ENCODE assay signal across 8 cellular contexts in genomic region chr10:100267237-100268104, GRCh38. TPM values are rescaled to one million over a fixed set of nuclear protein-coding genes. Genes with fewer than 3 reads are reported as not detected.
DNase-seq lines count a peak whose midpoint lies in the region; ATAC-seq, FAIRE-seq and TF ChIP-seq lines count a peak whose summit lies in the region.

Gene CWF19L1 (minus strand): TSS chr10:100267638. CDS start chr10:100267593, 45 bp downstream.

- no peaks in the 10 kb centered on the region for H3K36me3 ChIP-seq in kidney (ENCODE audit: control insufficient read depth in 1 of 2, insufficient read depth in 2 of 2, low read length in 2 of 2)

- peak within 1 kb of the TSS; percentile 87 for H3K27ac ChIP-seq in 22Rv1
- peak within 1 kb of the TSS; percentile 39 to 82 for H3K27ac ChIP-seq in kidney (ENCODE audit: low read depth in 2 of 2, low read length in 2 of 2)

- FAIRE-seq in kidney (lab: Jason Lieb, UNC), result peak; percentile 55

- intact Hi-C loops in kidney (cut with DNase I), result no loop called here

- peak within 1 kb of the TSS; percentile 91 to 99 for H3K4me3 ChIP-seq in kidney (ENCODE audit: low read length in 2 of 2)

- H3K9me3 ChIP-seq in kidney (ENCODE audit: control insufficient read depth in 1 of 2, low read length in 2 of 2), result no peaks in the 10 kb centered on the region

- H3K4me1 ChIP-seq in kidney (ENCODE audit: control insufficient read depth in 1 of 2, insufficient read depth in 1 of 2, low read depth in 1 of 2, low read length in 2 of 2), result no peaks in the 10 kb centered on the region

- H3K9ac ChIP-seq in kidney (ENCODE audit: low read length in 2 of 2), result peak within 1 kb of the TSS; percentile 79 to 95

- ATAC-seq in GM18517 (IDR thresholded peaks at IDR 0.05; ENCODE audit: unreplicated experiment) (peak; percentile 70), HG03159 (IDR thresholded peaks at IDR 0.05; ENCODE audit: unreplicated experiment) (peak; percentile 71)

- TF ChIP-seq CTCF in 22Rv1 (IDR thresholded peaks at IDR 0.05) (no peak), kidney (IDR thresholded peaks at IDR 0.05; ENCODE audit: borderline replicate concordance, extremely low read depth, insufficient read depth) (no peak)

- DNase-seq in NCI-H446 (lab: John Stamatoyannopoulos, UW) (peak; percentile 17 to 51), cerebellum (ENCODE audit: low spot score) (peak; percentile 87), kidney (peak; percentile 92)
- DNase-seq in activated CD4-positive, alpha-beta T cell treated with anti-CD3 and anti-CD28 coated beads for 1 hour, result peak; percentile 59
- DNase-seq in stimulated activated CD4-positive, alpha-beta T cell treated with anti-CD3 and anti-CD28 coated beads, Interleukin-15, amount 100 ng/mL, for 1 hour (ENCODE audit: low read depth in 1 of 2, low spot score in 1 of 2), result peak; percentile 40 to 61

RNA-seq across cellular contexts. Expression of gene CWF19L1, which starts in this region (rescaled TPM):
- 24.0 TPM for total RNA-seq in cerebellum
- total RNA-seq in kidney, result 25.0 TPM
- polyA plus RNA-seq in kidney (ENCODE audit: insufficient read depth, low read depth, low replicate concordance), result 18.0 TPM

Comparison
In these comparisons a context has a peak if more than half of its experiments do, and no peak if none do; other contexts are left out.
1. Peak in every context shown above with its lines: DNase-seq, ATAC-seq, H3K4me3 ChIP-seq and H3K27ac ChIP-seq.
2. DNase-seq: peak in every context shown above with its lines; median percentile 92 in kidney; 87 in cerebellum; 59 in activated CD4-positive, alpha-beta T cell treated with anti-CD3 and anti-CD28 coated beads for 1 hour; 50 in stimulated activated CD4-positive, alpha-beta T cell treated with anti-CD3 and anti-CD28 coated beads, Interleukin-15, amount 100 ng/mL, for 1 hour; 34 in NCI-H446.